ENCODE assay signal across 12 cellular contexts in the genomic region with DNA sequence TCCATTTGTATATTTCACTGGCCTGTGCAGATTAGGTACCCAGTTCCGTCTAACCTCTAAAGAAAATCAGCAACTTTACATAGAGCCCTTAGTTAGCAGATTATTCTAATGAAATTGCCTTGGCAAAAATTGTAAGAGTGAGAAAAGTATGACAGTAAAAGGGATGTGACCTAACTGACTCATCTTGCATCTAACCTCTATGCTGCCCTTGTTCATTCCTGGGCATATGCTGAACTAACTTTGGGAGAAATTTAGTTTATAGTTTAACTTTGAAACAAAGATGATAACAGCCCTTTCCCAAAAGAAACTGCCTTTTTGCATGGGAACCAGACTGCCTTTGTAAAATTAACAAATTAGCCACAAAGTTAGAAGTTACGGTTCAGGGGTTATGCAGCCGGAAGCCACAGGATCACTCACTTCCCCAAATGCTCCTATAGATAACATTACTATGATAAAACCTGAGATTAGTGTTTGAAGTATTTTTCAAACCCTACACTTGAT.
DNase-seq lines count a peak whose midpoint lies in the region; ATAC-seq and TF ChIP-seq lines count a peak whose summit lies in the region.
"Had no signal": no experiment of that assay in that cellular context is flagged by ENCODE, and none has a peak within 500 bp of the region (broad histone marks: within the 10 kb centered on the region; RNA-seq: fewer than 3 reads in every experiment).

No MANE protein-coding gene starts in this region.

- DNase-seq in kidney tubule cell (ENCODE audit: low spot score) (peak; percentile 41), NCI-H2227 treated with DMSO at 0.1 percent for 48 hours (lab: John Stamatoyannopoulos, UW) (no peak), coronary artery (ENCODE audit: low spot score) (no peak), NCI-H1105 treated with DMSO at 0.1 percent for 48 hours (lab: John Stamatoyannopoulos, UW) (no peak)
- DNase-seq in activated CD8-positive, alpha-beta memory T cell treated with anti-CD3 and anti-CD28 coated beads for 24 hours: no peak
- DNase-seq: DMS79 treated with DMSO at 0.1 percent for 48 hours, left colon, NCI-H1930, SHP77 treated with DMSO at 0.1 percent for 48 hours had no signal

- no peak overlapping the region for H3K27ac ChIP-seq in coronary artery

- ATAC-seq in GM19025 (IDR thresholded peaks at IDR 0.05; ENCODE audit: low read depth, unreplicated experiment): peak; percentile 73
- peak; percentile 77 for ATAC-seq in HG02623 (IDR thresholded peaks at IDR 0.05; ENCODE audit: unreplicated experiment)
- ATAC-seq in HG03457 (IDR thresholded peaks at IDR 0.05; ENCODE audit: unreplicated experiment): peak; percentile 77
- ATAC-seq: left colon had no signal

- TF ChIP-seq CTCF in coronary artery (IDR thresholded peaks at IDR 0.05): no peak

- H3K4me3 ChIP-seq in coronary artery: no peak overlapping the region
